Comparison of ENCODE assay signal across 10 cellular contexts in genomic region chr21:32370971-32371766, GRCh38. TPM values are rescaled to one million over a fixed set of nuclear protein-coding genes. Genes with fewer than 3 reads are reported as not detected.
DNase-seq lines count a peak whose midpoint lies in the region; ATAC-seq and TF ChIP-seq lines count a peak whose summit lies in the region.
"Had no signal": no experiment of that assay in that cellular context is flagged by ENCODE, and none has a peak within 500 bp of the region (broad histone marks: within the 10 kb centered on the region; RNA-seq: fewer than 3 reads in every experiment).

No MANE protein-coding gene starts in this region.

- peaks cover 5% of the 10 kb centered on the region for H4K20me1 ChIP-seq in osteoblast (ENCODE audit: insufficient read depth, low read length)

- H3K36me3 ChIP-seq in right atrium auricular region (peaks cover 43% of the 10 kb centered on the region), osteoblast (ENCODE audit: insufficient read depth, low read length) (peaks cover 79% of the 10 kb centered on the region), uterus (no peaks in the 10 kb centered on the region)

- no peaks in the 10 kb centered on the region for H3K27me3 ChIP-seq in right atrium auricular region
- H3K27me3 ChIP-seq in osteoblast (ENCODE audit: insufficient read depth, low read length): no peaks in the 10 kb centered on the region
- H3K27me3 ChIP-seq in uterus: no peaks in the 10 kb centered on the region
- H3K27me3 ChIP-seq: BE2C, hepatocyte had no signal

- TF ChIP-seq POLR2A in uterus (IDR thresholded peaks at IDR 0.05): no peak

- DNase-seq in right atrium auricular region (ENCODE audit: low spot score) (no peak), left cardiac atrium (no peak), dedifferentiated amniotic fluid mesenchymal stem cell (ENCODE audit: extremely low spot score) (peak; percentile 29), osteoblast (ENCODE audit: insufficient read length, low spot score, missing footprints) (peak; percentile 44), uterus (no peak), HPDE6-E6E7 (ENCODE audit: extremely low spot score) (no peak), NCI-H1436 (lab: John Stamatoyannopoulos, UW) (no peak)
- DNase-seq in activated effector memory CD4-positive, alpha-beta T cell treated with anti-CD3 and anti-CD28 coated beads, Interleukin-2, amount 50 U/mL, for 16 hours: no peak
- DNase-seq: BE2C had no signal

- peak overlapping the region; percentile 60 for H3K4me2 ChIP-seq in osteoblast (ENCODE audit: insufficient read depth, low read length)
- H3K4me2 ChIP-seq: hepatocyte had no signal

- H3K9me3 ChIP-seq in right atrium auricular region (no peaks in the 10 kb centered on the region), osteoblast (ENCODE audit: low read depth, low read length) (no peaks in the 10 kb centered on the region), uterus (no peaks in the 10 kb centered on the region)
- H3K9me3 ChIP-seq: BE2C had no signal

- H3K79me2 ChIP-seq in osteoblast (ENCODE audit: insufficient read depth, low read length): peaks cover 14% of the 10 kb centered on the region
- H3K79me2 ChIP-seq: hepatocyte had no signal

- intact Hi-C loops in left cardiac atrium (cut with DNase I): no loop called here
- intact Hi-C loops in uterus (cut with DNase I; ENCODE audit: low total_unique reads): no loop called here

- TF ChIP-seq CTCF in right atrium auricular region (IDR thresholded peaks at IDR 0.05): no peak
- no peak for TF ChIP-seq CTCF in osteoblast (IDR thresholded peaks at IDR 0.05; ENCODE audit: extremely low read depth, low read depth, low read length)
- no peak for TF ChIP-seq CTCF in uterus (IDR thresholded peaks at IDR 0.05)

- peak overlapping the region; percentile 36 to 44 for H3K27ac ChIP-seq in right atrium auricular region
- peak overlapping the region; percentile 84 for H3K27ac ChIP-seq in osteoblast (ENCODE audit: low read depth, low read length)
- peak overlapping the region; percentile 92 to 99 for H3K27ac ChIP-seq in uterus
- H3K27ac ChIP-seq: hepatocyte had no signal

- H2AFZ ChIP-seq in osteoblast (ENCODE audit: low read length): no peak overlapping the region
- H2AFZ ChIP-seq: hepatocyte had no signal

- no peak for ATAC-seq in left cardiac atrium

- H3K4me1 ChIP-seq in right atrium auricular region: peaks cover 0 to 13% of the 10 kb centered on the region in 2 donors
- peaks cover 26% of the 10 kb centered on the region for H3K4me1 ChIP-seq in osteoblast (ENCODE audit: insufficient read depth, low read length)
- H3K4me1 ChIP-seq in uterus: peaks cover 14 to 18% of the 10 kb centered on the region in 2 donors
- H3K4me1 ChIP-seq: BE2C had no signal

- H3K4me3 ChIP-seq in right atrium auricular region: no peak overlapping the region
- H3K4me3 ChIP-seq in osteoblast (ENCODE audit: insufficient read depth, low read length): no peak overlapping the region
- H3K4me3 ChIP-seq in uterus: no peak overlapping the region
- H3K4me3 ChIP-seq: hepatocyte had no signal

RNA-seq across cellular contexts. Expression of gene URB1, which starts 21.6 kb away (rescaled TPM):
- 10 to 100 TPM in 1 of 2 donors, 1 to 10 TPM in 1; 8.6 to 12.2 TPM for total RNA-seq in right atrium auricular region
- 10 to 100 TPM in 1 of 2 donors, 1 to 10 TPM in 1; 8.5 to 13.5 TPM for total RNA-seq in left cardiac atrium
- 15.9 and 21.7 TPM in 2 replicates for total RNA-seq in osteoblast
- 10 to 100 TPM; 11.8 to 31.0 (median 26.0) TPM for total RNA-seq in uterus

RNA-seq across cellular contexts. Expression of gene EVA1C, which starts 41.3 kb away (rescaled TPM):
- total RNA-seq in right atrium auricular region: 10 to 100 TPM; 25.5 to 45.9 TPM
- 10 to 100 TPM; 22.1 to 52.8 TPM for total RNA-seq in left cardiac atrium
- total RNA-seq in osteoblast: 5.0 and 8.0 TPM in 2 replicates
- 100 to 1,000 TPM in 1 of 4 donors, 10 to 100 TPM in 2, 1 to 10 TPM in 1; 8.3 to 105 (median 48.7) TPM for total RNA-seq in uterus

Comparison
In these comparisons a context has a peak if more than half of its experiments do, and no peak if none do; other contexts are left out.
1. DNase-seq: peak in dedifferentiated amniotic fluid mesenchymal stem cell (single experiment) and osteoblast (single experiment); none in right atrium auricular region (single experiment), left cardiac atrium (single experiment), uterus (0 of 2), activated effector memory CD4-positive, alpha-beta T cell treated with anti-CD3 and anti-CD28 coated beads, Interleukin-2, amount 50 U/mL, for 16 hours (single experiment), HPDE6-E6E7 (single experiment) and NCI-H1436 (single experiment).
2. H3K27ac ChIP-seq: peak in every context shown above with its lines; median percentile 96 in uterus; 84 in osteoblast; 40 in right atrium auricular region.